1 cellular context compared by ENCODE assay signal in the genomic region with DNA sequence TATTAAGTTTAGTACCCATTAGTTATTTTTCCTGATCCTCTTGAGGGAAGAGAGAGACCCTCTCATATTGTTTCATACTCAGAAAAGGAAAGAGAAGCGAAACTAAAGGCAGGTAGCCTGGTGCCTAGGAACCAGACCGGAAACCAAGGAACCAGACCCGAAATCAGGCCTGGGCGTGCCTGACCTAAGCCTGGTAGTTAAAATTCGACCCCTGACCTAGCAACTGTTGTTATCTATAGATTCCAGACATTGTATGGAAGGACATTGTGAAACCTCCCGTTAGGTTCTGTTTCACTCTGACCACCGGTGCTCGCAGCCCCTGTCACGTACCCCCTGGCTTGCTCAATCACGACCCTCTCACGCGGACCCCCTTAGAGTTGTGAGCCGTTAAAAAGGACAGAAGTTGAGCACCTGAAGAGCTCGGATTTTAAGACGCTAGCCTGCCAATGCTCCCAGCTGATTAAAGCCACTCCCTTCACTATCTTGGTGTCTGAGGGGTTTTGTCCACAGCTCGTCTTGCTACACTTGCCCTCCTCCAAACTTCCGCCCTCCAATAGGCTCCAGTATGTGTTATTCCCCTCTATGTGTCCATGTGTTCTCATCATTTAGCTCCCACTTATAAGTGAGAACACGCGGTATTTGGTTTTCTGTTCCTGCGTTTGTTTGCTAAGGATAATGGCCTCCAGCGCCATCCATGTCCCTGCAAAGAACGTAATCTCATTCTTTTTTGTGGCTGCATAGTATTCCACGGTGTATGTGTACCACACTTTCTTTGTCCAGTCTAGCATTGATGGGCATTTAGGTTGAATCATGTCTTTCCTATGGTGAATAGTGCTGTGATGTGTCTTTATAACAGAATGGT.
TF ChIP-seq lines count a peak whose summit lies in the region.

No MANE protein-coding gene starts in this region.

TF ChIP-seq in K562, 482 proteins besides CTCF, POLR2A, EP300 and RAD21 (continued from another document):
- TF ChIP-seq ZSCAN29 (IDR thresholded peaks at IDR 0.05) (0 out of 2 replicates have a peak, but pooled peaks have one; percentile 14), GATA2 (CRISPR knock-in tag; IDR thresholded peaks at IDR 0.05) (peak; percentile 49; the same call in 1 of the 2 replicates), NCOA1 (IDR thresholded peaks at IDR 0.05; ENCODE audit: low read depth) (0 out of 2 replicates have a peak, but pooled peaks have one; percentile 25), CEBPG (CRISPR knock-in tag; IDR thresholded peaks at IDR 0.05) (peak; percentile 77), CEBPG (tag; conservative IDR thresholded peaks at IDR 0.05 in 1 of 2, IDR thresholded peaks at IDR 0.05 in 1 of 2) (peak in 1 of 2 experiments; percentile 56; a peak in 2 of 4 replicates), DMBX1 (CRISPR knock-in tag; IDR thresholded peaks at IDR 0.05; ENCODE audit: borderline replicate concordance) (peak; percentile 59; the same call in 1 of the 2 replicates), ETV5 (CRISPR knock-in tag; IDR thresholded peaks at IDR 0.05; ENCODE audit: low read depth) (peak; percentile 58; the same call in 1 of the 2 replicates), ZNF146 (CRISPR knock-in tag; IDR thresholded peaks at IDR 0.05; ENCODE audit: unreplicated experiment) (peak; percentile 100), ARID1B (IDR thresholded peaks at IDR 0.05) (peak; percentile 92), ETV1 (tag; conservative IDR thresholded peaks at IDR 0.05; ENCODE audit: low read depth) (peak; percentile 47; the same call in 1 of the 2 replicates), TAL1 (IDR thresholded peaks at IDR 0.05) (peak; percentile 83), ZBTB7A (IDR thresholded peaks at IDR 0.05; ENCODE audit: borderline replicate concordance, control insufficient read depth, low read depth, low read length) (peak; percentile 76; the same call in 1 of the 2 replicates)
- TF ChIP-seq, protein P1, sequence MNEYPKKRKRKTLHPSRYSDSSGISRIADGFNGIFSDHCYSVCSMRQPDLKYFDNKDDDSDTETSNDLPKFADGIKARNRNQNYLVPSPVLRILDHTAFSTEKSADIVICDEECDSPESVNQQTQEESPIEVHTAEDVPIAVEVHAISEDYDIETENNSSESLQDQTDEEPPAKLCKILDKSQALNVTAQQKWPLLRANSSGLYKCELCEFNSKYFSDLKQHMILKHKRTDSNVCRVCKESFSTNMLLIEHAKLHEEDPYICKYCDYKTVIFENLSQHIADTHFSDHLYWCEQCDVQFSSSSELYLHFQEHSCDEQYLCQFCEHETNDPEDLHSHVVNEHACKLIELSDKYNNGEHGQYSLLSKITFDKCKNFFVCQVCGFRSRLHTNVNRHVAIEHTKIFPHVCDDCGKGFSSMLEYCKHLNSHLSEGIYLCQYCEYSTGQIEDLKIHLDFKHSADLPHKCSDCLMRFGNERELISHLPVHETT (CRISPR knock-in tag; conservative IDR thresholded peaks at IDR 0.05 in 1 of 2, IDR thresholded peaks at IDR 0.05 in 1 of 2): peak in 1 of 2 experiments; percentile 57; a peak in 1 of 4 replicates
- TF ChIP-seq, protein P2, sequence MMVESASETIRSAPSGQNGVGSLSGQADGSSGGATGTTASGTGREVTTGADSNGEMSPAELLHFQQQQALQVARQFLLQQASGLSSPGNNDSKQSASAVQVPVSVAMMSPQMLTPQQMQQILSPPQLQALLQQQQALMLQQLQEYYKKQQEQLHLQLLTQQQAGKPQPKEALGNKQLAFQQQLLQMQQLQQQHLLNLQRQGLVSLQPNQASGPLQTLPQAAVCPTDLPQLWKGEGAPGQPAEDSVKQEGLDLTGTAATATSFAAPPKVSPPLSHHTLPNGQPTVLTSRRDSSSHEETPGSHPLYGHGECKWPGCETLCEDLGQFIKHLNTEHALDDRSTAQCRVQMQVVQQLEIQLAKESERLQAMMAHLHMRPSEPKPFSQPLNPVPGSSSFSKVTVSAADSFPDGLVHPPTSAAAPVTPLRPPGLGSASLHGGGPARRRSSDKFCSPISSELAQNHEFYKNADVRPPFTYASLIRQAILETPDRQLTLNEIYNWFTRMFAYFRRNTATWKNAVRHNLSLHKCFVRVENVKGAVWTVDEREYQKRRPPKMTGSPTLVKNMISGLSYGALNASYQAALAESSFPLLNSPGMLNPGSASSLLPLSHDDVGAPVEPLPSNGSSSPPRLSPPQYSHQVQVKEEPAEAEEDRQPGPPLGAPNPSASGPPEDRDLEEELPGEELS (CRISPR knock-in tag; IDR thresholded peaks at IDR 0.05; ENCODE audit: borderline replicate concordance): 0 out of 2 replicates have a peak, but pooled peaks have one; percentile 32
- TF ChIP-seq, protein P3, sequence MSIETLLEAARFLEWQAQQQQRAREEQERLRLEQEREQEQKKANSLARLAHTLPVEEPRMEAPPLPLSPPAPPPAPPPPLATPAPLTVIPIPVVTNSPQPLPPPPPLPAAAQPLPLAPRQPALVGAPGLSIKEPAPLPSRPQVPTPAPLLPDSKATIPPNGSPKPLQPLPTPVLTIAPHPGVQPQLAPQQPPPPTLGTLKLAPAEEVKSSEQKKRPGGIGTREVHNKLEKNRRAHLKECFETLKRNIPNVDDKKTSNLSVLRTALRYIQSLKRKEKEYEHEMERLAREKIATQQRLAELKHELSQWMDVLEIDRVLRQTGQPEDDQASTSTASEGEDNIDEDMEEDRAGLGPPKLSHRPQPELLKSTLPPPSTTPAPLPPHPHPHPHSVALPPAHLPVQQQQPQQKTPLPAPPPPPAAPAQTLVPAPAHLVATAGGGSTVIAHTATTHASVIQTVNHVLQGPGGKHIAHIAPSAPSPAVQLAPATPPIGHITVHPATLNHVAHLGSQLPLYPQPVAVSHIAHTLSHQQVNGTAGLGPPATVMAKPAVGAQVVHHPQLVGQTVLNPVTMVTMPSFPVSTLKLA (conservative IDR thresholded peaks at IDR 0.05): peak; percentile 52 to 60; a peak in 3 of 4 replicates
